Comparison of ENCODE assay signal across 2 cellular contexts in genomic region chr20:13517801-13518200, GRCh38.
TF ChIP-seq lines count a peak whose summit lies in the region.

No MANE protein-coding gene starts in this region.

TF ChIP-seq in A549, 52 proteins besides CTCF, POLR2A, EP300 and RAD21 (continued from another document):
- TF ChIP-seq ELK1 (IDR thresholded peaks at IDR 0.05; ENCODE audit: low read depth, low read length) = no peak
- no peak for TF ChIP-seq FOXS1 (CRISPR knock-in tag; IDR thresholded peaks at IDR 0.05)
- no peak for TF ChIP-seq RCOR1 (IDR thresholded peaks at IDR 0.05; ENCODE audit: low read depth, low read length)
- no peak for TF ChIP-seq TP53 (CRISPR knock-in tag; IDR thresholded peaks at IDR 0.05)
- TF ChIP-seq ZC3H11A (IDR thresholded peaks at IDR 0.05) = no peak
- TF ChIP-seq EHMT2 (IDR thresholded peaks at IDR 0.05; ENCODE audit: low read depth) = no peak
- no peak for TF ChIP-seq HDAC2 (IDR thresholded peaks at IDR 0.05)

TF ChIP-seq in IMR-90, 13 proteins besides CTCF, POLR2A, EP300 and RAD21 (continued from another document):
- no peak for TF ChIP-seq ELK1 (IDR thresholded peaks at IDR 0.05; ENCODE audit: borderline replicate concordance, low read depth, low read length)
TF ChIP-seq in IMR-90: peak in this region for 0.
